In the genomic region with DNA sequence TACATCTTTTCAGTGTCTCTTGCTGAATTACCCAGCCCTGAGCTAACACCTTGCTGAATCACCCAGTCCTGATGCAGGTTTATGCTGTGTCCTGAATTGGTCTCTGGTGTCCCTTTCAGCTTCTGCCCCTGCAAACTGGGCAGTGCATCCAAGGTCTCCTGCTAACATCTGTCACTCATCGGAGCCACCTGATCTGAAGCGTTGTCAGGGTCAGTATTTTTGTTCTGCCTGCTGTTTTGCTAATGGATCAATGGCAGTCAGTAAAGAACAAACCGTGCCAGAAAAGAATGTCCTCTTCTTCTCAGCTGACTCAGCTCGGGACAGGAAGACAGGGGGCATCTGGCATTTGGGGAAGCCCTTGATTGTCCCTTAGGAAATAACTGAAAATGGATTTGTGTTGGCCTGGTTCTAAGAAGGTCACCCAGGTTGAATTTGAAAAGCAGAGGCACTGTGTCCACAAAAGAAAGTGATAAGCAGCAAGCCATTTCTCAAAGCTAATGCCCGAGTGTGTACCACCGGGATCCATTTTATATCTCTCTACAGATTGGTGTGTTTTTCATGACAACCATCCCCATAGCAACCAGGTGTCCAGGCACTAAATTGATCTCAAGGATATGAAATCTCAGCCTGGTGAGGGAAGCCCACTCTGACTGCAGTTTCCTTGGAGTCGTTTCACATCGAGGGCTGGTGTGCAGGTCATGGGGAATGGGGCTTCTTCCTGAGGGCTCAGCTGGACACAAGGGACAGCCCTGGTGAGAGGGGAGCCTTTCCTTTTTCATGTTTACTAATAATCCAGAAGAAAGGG, we compare ENCODE assay signal across 11 cellular contexts.
DNase-seq lines count a peak whose midpoint lies in the region; ATAC-seq and TF ChIP-seq lines count a peak whose summit lies in the region.
"Had no signal": no experiment of that assay in that cellular context is flagged by ENCODE, and none has a peak within 500 bp of the region (broad histone marks: within the 10 kb centered on the region; RNA-seq: fewer than 3 reads in every experiment).

No MANE protein-coding gene starts in this region.

- 59 to 67% methylated on average over 8 of the region's 8 CpGs for WGBS in thyroid gland, 2 donors

- ATAC-seq in naive thymus-derived CD8-positive, alpha-beta T cell: no peak
- no peak for ATAC-seq in activated CD8-positive, alpha-beta T cell treated with anti-CD3 and anti-CD28 coated beads for 36 hours

- H3K36me3 ChIP-seq in thyroid gland: no peaks in the 10 kb centered on the region
- H3K36me3 ChIP-seq: SJSA1 had no signal

- intact Hi-C loops in thyroid gland (cut with DNase I): loop anchor here (5.0 to 10.0 kb wide), 4 partner anchors 112 to 355 kb away; no protein-coding TSS in a partner anchor
- intact Hi-C loops in activated CD8-positive, alpha-beta T cell treated with anti-CD3 and anti-CD28 coated beads for 36 hours (cut with micrococcal nuclease): loop anchor here (5.0 to 10.0 kb wide), 2 partner anchors 217 to 355 kb away; no protein-coding TSS in a partner anchor

- no peak overlapping the region for H3K4me3 ChIP-seq in thyroid gland (replicated peaks in 1 of 3)
- H3K4me3 ChIP-seq: SJSA1 had no signal

- H3K27me3 ChIP-seq in thyroid gland: no peaks in the 10 kb centered on the region
- H3K27me3 ChIP-seq: SJSA1 had no signal

- POLR2A ChIA-PET in naive thymus-derived CD8-positive, alpha-beta T cell (lab: Charles Lee): interaction anchor here (0.6 to 1.4 kb wide), 2 partner anchors 107 to 238 kb away, joined by 3 to 9 read pairs; no protein-coding TSS in a partner anchor
- POLR2A ChIA-PET in activated CD8-positive, alpha-beta T cell treated with anti-CD3 and anti-CD28 coated beads for 36 hours (lab: Charles Lee): interaction anchor here (1.4 to 1.5 kb wide), 2 partner anchors 108 to 292 kb away, joined by 3 read pairs; no protein-coding TSS in a partner anchor

- no peak for TF ChIP-seq CTCF in thyroid gland (IDR thresholded peaks at IDR 0.05)
- no peak for TF ChIP-seq CTCF in activated CD8-positive, alpha-beta T cell treated with anti-CD3 and anti-CD28 coated beads for 36 hours (IDR thresholded peaks at IDR 0.05)

- peaks cover 34 to 40% (median 36%) of the 10 kb centered on the region in 4 donors for H3K4me1 Mint-ChIP-seq in naive thymus-derived CD8-positive, alpha-beta T cell
- H3K4me1 Mint-ChIP-seq in activated CD8-positive, alpha-beta T cell treated with anti-CD3 and anti-CD28 coated beads for 36 hours (ENCODE audit: low read depth): peaks cover 37% of the 10 kb centered on the region

- H3K27ac ChIP-seq in thyroid gland: peak overlapping the region; percentile 97 to 100 (median 99)
- H3K27ac ChIP-seq: SJSA1 had no signal

- DNase-seq in NCI-H2227 (lab: John Stamatoyannopoulos, UW; ENCODE audit: unreplicated experiment) (peak; percentile 53), NCI-H2227 treated with DMSO at 0.1 percent for 48 hours (lab: John Stamatoyannopoulos, UW) (no peak), dermis blood vessel endothelial cell (peak; percentile 33), thyroid gland (no peak), glomerular visceral epithelial cell (ENCODE audit: extremely low spot score) (no peak), NCI-H128 (lab: John Stamatoyannopoulos, UW; ENCODE audit: unreplicated experiment) (no peak)
- no peak for DNase-seq in naive thymus-derived CD8-positive, alpha-beta T cell
- no peak for DNase-seq in activated CD8-positive, alpha-beta T cell treated with anti-CD3 and anti-CD28 coated beads for 36 hours
- DNase-seq: activated CD4-positive, alpha-beta T cell treated with anti-CD3 and anti-CD28 coated beads for 48 hours; NCI-H1930 had no signal

- peak overlapping the region in 7 of 10 donors; percentile 11 to 92 (median 31) for H3K27ac Mint-ChIP-seq in naive thymus-derived CD8-positive, alpha-beta T cell
- H3K27ac Mint-ChIP-seq in activated CD8-positive, alpha-beta T cell treated with anti-CD3 and anti-CD28 coated beads for 36 hours: no peak overlapping the region

- no peak overlapping the region for H3K4me3 Mint-ChIP-seq in naive thymus-derived CD8-positive, alpha-beta T cell
- H3K4me3 Mint-ChIP-seq in activated CD8-positive, alpha-beta T cell treated with anti-CD3 and anti-CD28 coated beads for 36 hours: no peak overlapping the region

- TF ChIP-seq POLR2A in thyroid gland (IDR thresholded peaks at IDR 0.05): no peak

- CTCF ChIA-PET in activated CD8-positive, alpha-beta T cell treated with anti-CD3 and anti-CD28 coated beads for 36 hours (lab: Charles Lee): interaction anchor here (1.0 to 1.3 kb wide), 3 partner anchors 16 to 364 kb away, joined by 3 read pairs; no protein-coding TSS in a partner anchor

- no peaks in the 10 kb centered on the region for H3K36me3 Mint-ChIP-seq in naive thymus-derived CD8-positive, alpha-beta T cell
- no peaks in the 10 kb centered on the region for H3K36me3 Mint-ChIP-seq in activated CD8-positive, alpha-beta T cell treated with anti-CD3 and anti-CD28 coated beads for 36 hours (ENCODE audit: low read depth)

- H3K9me3 Mint-ChIP-seq in naive thymus-derived CD8-positive, alpha-beta T cell: no peaks in the 10 kb centered on the region
- no peaks in the 10 kb centered on the region for H3K9me3 Mint-ChIP-seq in activated CD8-positive, alpha-beta T cell treated with anti-CD3 and anti-CD28 coated beads for 36 hours

- no peaks in the 10 kb centered on the region for H3K9me3 ChIP-seq in thyroid gland
- H3K9me3 ChIP-seq: SJSA1 had no signal

- H3K4me1 ChIP-seq in thyroid gland: peaks cover 84 to 88% of the 10 kb centered on the region in 2 donors

- peaks cover 0 to 3% (median 0%) of the 10 kb centered on the region in 5 donors for H3K27me3 Mint-ChIP-seq in naive thymus-derived CD8-positive, alpha-beta T cell
- no peaks in the 10 kb centered on the region for H3K27me3 Mint-ChIP-seq in activated CD8-positive, alpha-beta T cell treated with anti-CD3 and anti-CD28 coated beads for 36 hours

Comparison
In these comparisons a context has a peak if more than half of its experiments do, and no peak if none do; other contexts are left out.
1. DNase-seq: peak in NCI-H2227 (single experiment) and dermis blood vessel endothelial cell (single experiment); none in NCI-H2227 treated with DMSO at 0.1 percent for 48 hours (single experiment), naive thymus-derived CD8-positive, alpha-beta T cell (0 of 10), thyroid gland (0 of 2), activated CD8-positive, alpha-beta T cell treated with anti-CD3 and anti-CD28 coated beads for 36 hours (single experiment), glomerular visceral epithelial cell (single experiment) and NCI-H128 (single experiment).